ENCODE assay signal across 1 cellular context in the genomic region with DNA sequence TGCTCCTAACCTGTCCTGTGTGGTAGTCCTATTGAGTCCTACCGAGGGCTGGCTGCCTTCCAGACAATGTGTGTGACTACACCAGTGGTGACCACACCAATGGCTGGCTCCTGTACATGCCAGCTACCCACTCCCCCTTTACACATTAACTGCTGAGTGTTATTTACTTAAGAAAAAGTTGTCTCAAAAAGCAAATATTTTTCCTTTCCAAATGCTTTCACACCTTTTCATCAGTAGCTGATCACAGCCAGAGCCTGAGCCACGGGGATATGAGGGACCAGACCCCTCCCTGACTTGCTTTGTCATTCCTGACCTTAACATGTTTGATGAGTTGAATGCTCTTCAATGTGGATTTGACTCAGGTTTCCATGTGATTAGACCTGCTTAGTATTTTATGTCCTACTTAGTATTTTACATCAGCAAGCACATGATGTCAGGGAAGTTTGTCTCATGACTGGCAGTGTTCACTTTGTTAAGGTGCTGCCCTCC.
TF ChIP-seq lines count a peak whose summit lies in the region.

No MANE protein-coding gene starts in this region.

TF ChIP-seq in HepG2, 621 proteins besides CTCF, POLR2A, EP300 and RAD21 (continued from another document and continues in another):
- TF ChIP-seq, protein P1, sequence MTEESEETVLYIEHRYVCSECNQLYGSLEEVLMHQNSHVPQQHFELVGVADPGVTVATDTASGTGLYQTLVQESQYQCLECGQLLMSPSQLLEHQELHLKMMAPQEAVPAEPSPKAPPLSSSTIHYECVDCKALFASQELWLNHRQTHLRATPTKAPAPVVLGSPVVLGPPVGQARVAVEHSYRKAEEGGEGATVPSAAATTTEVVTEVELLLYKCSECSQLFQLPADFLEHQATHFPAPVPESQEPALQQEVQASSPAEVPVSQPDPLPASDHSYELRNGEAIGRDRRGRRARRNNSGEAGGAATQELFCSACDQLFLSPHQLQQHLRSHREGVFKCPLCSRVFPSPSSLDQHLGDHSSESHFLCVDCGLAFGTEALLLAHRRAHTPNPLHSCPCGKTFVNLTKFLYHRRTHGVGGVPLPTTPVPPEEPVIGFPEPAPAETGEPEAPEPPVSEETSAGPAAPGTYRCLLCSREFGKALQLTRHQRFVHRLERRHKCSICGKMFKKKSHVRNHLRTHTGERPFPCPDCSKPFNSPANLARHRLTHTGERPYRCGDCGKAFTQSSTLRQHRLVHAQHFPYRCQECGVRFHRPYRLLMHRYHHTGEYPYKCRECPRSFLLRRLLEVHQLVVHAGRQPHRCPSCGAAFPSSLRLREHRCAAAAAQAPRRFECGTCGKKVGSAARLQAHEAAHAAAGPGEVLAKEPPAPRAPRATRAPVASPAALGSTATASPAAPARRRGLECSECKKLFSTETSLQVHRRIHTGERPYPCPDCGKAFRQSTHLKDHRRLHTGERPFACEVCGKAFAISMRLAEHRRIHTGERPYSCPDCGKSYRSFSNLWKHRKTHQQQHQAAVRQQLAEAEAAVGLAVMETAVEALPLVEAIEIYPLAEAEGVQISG (CRISPR knock-in tag; IDR thresholded peaks at IDR 0.05), result no peak
- no peak for TF ChIP-seq REL (CRISPR knock-in tag; conservative IDR thresholded peaks at IDR 0.05)
- no peak for TF ChIP-seq SALL2 (CRISPR knock-in tag; IDR thresholded peaks at IDR 0.05)
- no peak for TF ChIP-seq ZNF44 (CRISPR knock-in tag; IDR thresholded peaks at IDR 0.05)
- no peak for TF ChIP-seq RCOR2 (CRISPR knock-in tag; IDR thresholded peaks at IDR 0.05)
- no peak for TF ChIP-seq SMAD9 (CRISPR knock-in tag; IDR thresholded peaks at IDR 0.05)
- TF ChIP-seq, protein P2, sequence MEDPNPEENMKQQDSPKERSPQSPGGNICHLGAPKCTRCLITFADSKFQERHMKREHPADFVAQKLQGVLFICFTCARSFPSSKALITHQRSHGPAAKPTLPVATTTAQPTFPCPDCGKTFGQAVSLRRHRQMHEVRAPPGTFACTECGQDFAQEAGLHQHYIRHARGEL (CRISPR knock-in tag; IDR thresholded peaks at IDR 0.05), result no peak
- no peak for TF ChIP-seq HOXA3 (CRISPR knock-in tag; IDR thresholded peaks at IDR 0.05)
- TF ChIP-seq BORCS8-MEF2B (CRISPR knock-in tag; IDR thresholded peaks at IDR 0.05), result no peak
- no peak for TF ChIP-seq ZNF333 (CRISPR knock-in tag; IDR thresholded peaks at IDR 0.05; ENCODE audit: borderline replicate concordance)
- no peak for TF ChIP-seq MTA1 (CRISPR knock-in tag; IDR thresholded peaks at IDR 0.05; ENCODE audit: borderline replicate concordance)
- TF ChIP-seq, protein P3, sequence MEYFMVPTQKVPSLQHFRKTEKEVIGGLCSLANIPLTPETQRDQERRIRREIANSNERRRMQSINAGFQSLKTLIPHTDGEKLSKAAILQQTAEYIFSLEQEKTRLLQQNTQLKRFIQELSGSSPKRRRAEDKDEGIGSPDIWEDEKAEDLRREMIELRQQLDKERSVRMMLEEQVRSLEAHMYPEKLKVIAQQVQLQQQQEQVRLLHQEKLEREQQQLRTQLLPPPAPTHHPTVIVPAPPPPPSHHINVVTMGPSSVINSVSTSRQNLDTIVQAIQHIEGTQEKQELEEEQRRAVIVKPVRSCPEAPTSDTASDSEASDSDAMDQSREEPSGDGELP (IDR thresholded peaks at IDR 0.05; ENCODE audit: borderline replicate concordance, low read depth), result peak; percentile 6; the same call in 1 of the 2 replicates
- no peak for TF ChIP-seq ZNF138 (CRISPR knock-in tag; IDR thresholded peaks at IDR 0.05; ENCODE audit: low read depth)
- no peak for TF ChIP-seq TEAD2 (CRISPR knock-in tag; IDR thresholded peaks at IDR 0.05)
- TF ChIP-seq, protein P4, sequence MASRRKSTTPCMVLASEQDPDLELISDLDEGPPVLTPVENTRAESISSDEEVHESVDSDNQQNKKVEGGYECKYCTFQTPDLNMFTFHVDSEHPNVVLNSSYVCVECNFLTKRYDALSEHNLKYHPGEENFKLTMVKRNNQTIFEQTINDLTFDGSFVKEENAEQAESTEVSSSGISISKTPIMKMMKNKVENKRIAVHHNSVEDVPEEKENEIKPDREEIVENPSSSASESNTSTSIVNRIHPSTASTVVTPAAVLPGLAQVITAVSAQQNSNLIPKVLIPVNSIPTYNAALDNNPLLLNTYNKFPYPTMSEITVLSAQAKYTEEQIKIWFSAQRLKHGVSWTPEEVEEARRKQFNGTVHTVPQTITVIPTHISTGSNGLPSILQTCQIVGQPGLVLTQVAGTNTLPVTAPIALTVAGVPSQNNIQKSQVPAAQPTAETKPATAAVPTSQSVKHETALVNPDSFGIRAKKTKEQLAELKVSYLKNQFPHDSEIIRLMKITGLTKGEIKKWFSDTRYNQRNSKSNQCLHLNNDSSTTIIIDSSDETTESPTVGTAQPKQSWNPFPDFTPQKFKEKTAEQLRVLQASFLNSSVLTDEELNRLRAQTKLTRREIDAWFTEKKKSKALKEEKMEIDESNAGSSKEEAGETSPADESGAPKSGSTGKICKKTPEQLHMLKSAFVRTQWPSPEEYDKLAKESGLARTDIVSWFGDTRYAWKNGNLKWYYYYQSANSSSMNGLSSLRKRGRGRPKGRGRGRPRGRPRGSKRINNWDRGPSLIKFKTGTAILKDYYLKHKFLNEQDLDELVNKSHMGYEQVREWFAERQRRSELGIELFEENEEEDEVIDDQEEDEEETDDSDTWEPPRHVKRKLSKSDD (CRISPR knock-in tag; IDR thresholded peaks at IDR 0.05; ENCODE audit: low read depth), result no peak
- TF ChIP-seq ZNF737 (CRISPR knock-in tag; IDR thresholded peaks at IDR 0.05; ENCODE audit: borderline replicate concordance), result no peak
- no peak for TF ChIP-seq YEATS2 (CRISPR knock-in tag; IDR thresholded peaks at IDR 0.05; ENCODE audit: borderline replicate concordance)
- TF ChIP-seq CHCHD3 (CRISPR knock-in tag; IDR thresholded peaks at IDR 0.05), result no peak
- no peak for TF ChIP-seq TOE1 (CRISPR knock-in tag; IDR thresholded peaks at IDR 0.05)
- TF ChIP-seq HOXA7 (CRISPR knock-in tag; IDR thresholded peaks at IDR 0.05), result no peak
- TF ChIP-seq DR1 (CRISPR knock-in tag; IDR thresholded peaks at IDR 0.05), result no peak
- TF ChIP-seq, protein P5, sequence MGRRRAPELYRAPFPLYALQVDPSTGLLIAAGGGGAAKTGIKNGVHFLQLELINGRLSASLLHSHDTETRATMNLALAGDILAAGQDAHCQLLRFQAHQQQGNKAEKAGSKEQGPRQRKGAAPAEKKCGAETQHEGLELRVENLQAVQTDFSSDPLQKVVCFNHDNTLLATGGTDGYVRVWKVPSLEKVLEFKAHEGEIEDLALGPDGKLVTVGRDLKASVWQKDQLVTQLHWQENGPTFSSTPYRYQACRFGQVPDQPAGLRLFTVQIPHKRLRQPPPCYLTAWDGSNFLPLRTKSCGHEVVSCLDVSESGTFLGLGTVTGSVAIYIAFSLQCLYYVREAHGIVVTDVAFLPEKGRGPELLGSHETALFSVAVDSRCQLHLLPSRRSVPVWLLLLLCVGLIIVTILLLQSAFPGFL (CRISPR knock-in tag; IDR thresholded peaks at IDR 0.05), result no peak
- TF ChIP-seq ZBTB20 (CRISPR knock-in tag; IDR thresholded peaks at IDR 0.05; ENCODE audit: borderline replicate concordance, low read depth), result no peak
- peak; percentile 64 for TF ChIP-seq FOXA3 (CRISPR knock-in tag; IDR thresholded peaks at IDR 0.05)
- TF ChIP-seq ZNF296 (CRISPR knock-in tag; conservative IDR thresholded peaks at IDR 0.05), result no peak
- TF ChIP-seq ADNP (CRISPR knock-in tag; IDR thresholded peaks at IDR 0.05), result no peak
- TF ChIP-seq ZNF530 (CRISPR knock-in tag; IDR thresholded peaks at IDR 0.05; ENCODE audit: low read depth), result no peak
- TF ChIP-seq SRF (IDR thresholded peaks at IDR 0.05; ENCODE audit: low read depth, low read length), result no peak
- no peak for TF ChIP-seq MEIS2 (CRISPR knock-in tag; IDR thresholded peaks at IDR 0.05)
- no peak for TF ChIP-seq AGO2 (optimal IDR thresholded peaks at IDR 0.05; ENCODE audit: low read depth, low read length)
- no peak for TF ChIP-seq ZFP41 (CRISPR knock-in tag; IDR thresholded peaks at IDR 0.05; ENCODE audit: borderline replicate concordance)
- TF ChIP-seq PLRG1 (conservative IDR thresholded peaks at IDR 0.05), result no peak
- no peak for TF ChIP-seq RXRB (CRISPR knock-in tag; IDR thresholded peaks at IDR 0.05; ENCODE audit: borderline replicate concordance)
- no peak for TF ChIP-seq KLF12 (CRISPR knock-in tag; IDR thresholded peaks at IDR 0.05; ENCODE audit: borderline replicate concordance)
- no peak for TF ChIP-seq KAT7 (CRISPR knock-in tag; IDR thresholded peaks at IDR 0.05; ENCODE audit: borderline replicate concordance)
- TF ChIP-seq DNMT3B (CRISPR knock-in tag; conservative IDR thresholded peaks at IDR 0.05), result no peak
- TF ChIP-seq SNAPC2 (CRISPR knock-in tag; IDR thresholded peaks at IDR 0.05), result no peak
- no peak for TF ChIP-seq KLF11 (CRISPR knock-in tag; IDR thresholded peaks at IDR 0.05)
- TF ChIP-seq ZFAT (CRISPR knock-in tag; conservative IDR thresholded peaks at IDR 0.05), result no peak
- no peak for TF ChIP-seq MYC (CRISPR knock-in tag; IDR thresholded peaks at IDR 0.05; ENCODE audit: borderline replicate concordance)
- TF ChIP-seq MEIS1 (CRISPR knock-in tag; IDR thresholded peaks at IDR 0.05; ENCODE audit: borderline replicate concordance), result no peak
- TF ChIP-seq SAFB2 (CRISPR knock-in tag; IDR thresholded peaks at IDR 0.05; ENCODE audit: borderline replicate concordance, low read depth), result no peak
- no peak for TF ChIP-seq CEBPG (CRISPR knock-in tag; IDR thresholded peaks at IDR 0.05)
- no peak for TF ChIP-seq ZNF510 (CRISPR knock-in tag; IDR thresholded peaks at IDR 0.05; ENCODE audit: low read depth)
- no peak for TF ChIP-seq HMGA1 (CRISPR knock-in tag; conservative IDR thresholded peaks at IDR 0.05)
- TF ChIP-seq ZNF644 (CRISPR knock-in tag; IDR thresholded peaks at IDR 0.05; ENCODE audit: low read depth), result peak; percentile 57; the same call in 1 of the 2 replicates
- TF ChIP-seq, protein P6, sequence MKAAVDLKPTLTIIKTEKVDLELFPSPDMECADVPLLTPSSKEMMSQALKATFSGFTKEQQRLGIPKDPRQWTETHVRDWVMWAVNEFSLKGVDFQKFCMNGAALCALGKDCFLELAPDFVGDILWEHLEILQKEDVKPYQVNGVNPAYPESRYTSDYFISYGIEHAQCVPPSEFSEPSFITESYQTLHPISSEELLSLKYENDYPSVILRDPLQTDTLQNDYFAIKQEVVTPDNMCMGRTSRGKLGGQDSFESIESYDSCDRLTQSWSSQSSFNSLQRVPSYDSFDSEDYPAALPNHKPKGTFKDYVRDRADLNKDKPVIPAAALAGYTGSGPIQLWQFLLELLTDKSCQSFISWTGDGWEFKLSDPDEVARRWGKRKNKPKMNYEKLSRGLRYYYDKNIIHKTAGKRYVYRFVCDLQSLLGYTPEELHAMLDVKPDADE (CRISPR knock-in tag; IDR thresholded peaks at IDR 0.05), result no peak
- TF ChIP-seq, protein P7, sequence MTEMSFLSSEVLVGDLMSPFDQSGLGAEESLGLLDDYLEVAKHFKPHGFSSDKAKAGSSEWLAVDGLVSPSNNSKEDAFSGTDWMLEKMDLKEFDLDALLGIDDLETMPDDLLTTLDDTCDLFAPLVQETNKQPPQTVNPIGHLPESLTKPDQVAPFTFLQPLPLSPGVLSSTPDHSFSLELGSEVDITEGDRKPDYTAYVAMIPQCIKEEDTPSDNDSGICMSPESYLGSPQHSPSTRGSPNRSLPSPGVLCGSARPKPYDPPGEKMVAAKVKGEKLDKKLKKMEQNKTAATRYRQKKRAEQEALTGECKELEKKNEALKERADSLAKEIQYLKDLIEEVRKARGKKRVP (CRISPR knock-in tag; IDR thresholded peaks at IDR 0.05), result peak in 1 of 2 experiments; percentile 79; a peak in 2 of 4 replicates
- no peak for TF ChIP-seq NCOR1 (IDR thresholded peaks at IDR 0.05; ENCODE audit: borderline replicate concordance, low read length)
- no peak for TF ChIP-seq TBP (CRISPR knock-in tag; IDR thresholded peaks at IDR 0.05)
- TF ChIP-seq RAD51 (IDR thresholded peaks at IDR 0.05; ENCODE audit: borderline replicate concordance), result no peak
- TF ChIP-seq, protein P8, sequence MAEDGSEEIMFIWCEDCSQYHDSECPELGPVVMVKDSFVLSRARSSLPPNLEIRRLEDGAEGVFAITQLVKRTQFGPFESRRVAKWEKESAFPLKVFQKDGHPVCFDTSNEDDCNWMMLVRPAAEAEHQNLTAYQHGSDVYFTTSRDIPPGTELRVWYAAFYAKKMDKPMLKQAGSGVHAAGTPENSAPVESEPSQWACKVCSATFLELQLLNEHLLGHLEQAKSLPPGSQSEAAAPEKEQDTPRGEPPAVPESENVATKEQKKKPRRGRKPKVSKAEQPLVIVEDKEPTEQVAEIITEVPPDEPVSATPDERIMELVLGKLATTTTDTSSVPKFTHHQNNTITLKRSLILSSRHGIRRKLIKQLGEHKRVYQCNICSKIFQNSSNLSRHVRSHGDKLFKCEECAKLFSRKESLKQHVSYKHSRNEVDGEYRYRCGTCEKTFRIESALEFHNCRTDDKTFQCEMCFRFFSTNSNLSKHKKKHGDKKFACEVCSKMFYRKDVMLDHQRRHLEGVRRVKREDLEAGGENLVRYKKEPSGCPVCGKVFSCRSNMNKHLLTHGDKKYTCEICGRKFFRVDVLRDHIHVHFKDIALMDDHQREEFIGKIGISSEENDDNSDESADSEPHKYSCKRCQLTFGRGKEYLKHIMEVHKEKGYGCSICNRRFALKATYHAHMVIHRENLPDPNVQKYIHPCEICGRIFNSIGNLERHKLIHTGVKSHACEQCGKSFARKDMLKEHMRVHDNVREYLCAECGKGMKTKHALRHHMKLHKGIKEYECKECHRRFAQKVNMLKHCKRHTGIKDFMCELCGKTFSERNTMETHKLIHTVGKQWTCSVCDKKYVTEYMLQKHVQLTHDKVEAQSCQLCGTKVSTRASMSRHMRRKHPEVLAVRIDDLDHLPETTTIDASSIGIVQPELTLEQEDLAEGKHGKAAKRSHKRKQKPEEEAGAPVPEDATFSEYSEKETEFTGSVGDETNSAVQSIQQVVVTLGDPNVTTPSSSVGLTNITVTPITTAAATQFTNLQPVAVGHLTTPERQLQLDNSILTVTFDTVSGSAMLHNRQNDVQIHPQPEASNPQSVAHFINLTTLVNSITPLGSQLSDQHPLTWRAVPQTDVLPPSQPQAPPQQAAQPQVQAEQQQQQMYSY (CRISPR knock-in tag; IDR thresholded peaks at IDR 0.05), result no peak
- TF ChIP-seq, protein P9, sequence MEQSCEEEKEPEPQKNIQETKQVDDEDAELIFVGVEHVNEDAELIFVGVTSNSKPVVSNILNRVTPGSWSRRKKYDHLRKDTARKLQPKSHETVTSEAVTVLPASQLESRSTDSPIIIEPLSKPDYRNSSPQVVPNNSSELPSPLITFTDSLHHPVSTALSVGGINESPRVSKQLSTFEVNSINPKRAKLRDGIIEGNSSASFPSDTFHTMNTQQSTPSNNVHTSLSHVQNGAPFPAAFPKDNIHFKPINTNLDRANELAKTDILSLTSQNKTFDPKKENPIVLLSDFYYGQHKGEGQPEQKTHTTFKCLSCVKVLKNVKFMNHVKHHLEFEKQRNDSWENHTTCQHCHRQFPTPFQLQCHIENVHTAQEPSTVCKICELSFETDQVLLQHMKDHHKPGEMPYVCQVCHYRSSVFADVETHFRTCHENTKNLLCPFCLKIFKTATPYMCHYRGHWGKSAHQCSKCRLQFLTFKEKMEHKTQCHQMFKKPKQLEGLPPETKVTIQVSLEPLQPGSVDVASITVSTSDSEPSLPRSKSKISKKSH (CRISPR knock-in tag; IDR thresholded peaks at IDR 0.05; ENCODE audit: borderline replicate concordance), result no peak
- TF ChIP-seq ZSCAN30 (CRISPR knock-in tag; IDR thresholded peaks at IDR 0.05), result no peak
- TF ChIP-seq KMT2B (CRISPR knock-in tag; IDR thresholded peaks at IDR 0.05), result no peak
- no peak for TF ChIP-seq ZMYM4 (CRISPR knock-in tag; IDR thresholded peaks at IDR 0.05)
- no peak for TF ChIP-seq POGZ (CRISPR knock-in tag; IDR thresholded peaks at IDR 0.05)
